16 cellular contexts compared by ENCODE assay signal in the genomic region with DNA sequence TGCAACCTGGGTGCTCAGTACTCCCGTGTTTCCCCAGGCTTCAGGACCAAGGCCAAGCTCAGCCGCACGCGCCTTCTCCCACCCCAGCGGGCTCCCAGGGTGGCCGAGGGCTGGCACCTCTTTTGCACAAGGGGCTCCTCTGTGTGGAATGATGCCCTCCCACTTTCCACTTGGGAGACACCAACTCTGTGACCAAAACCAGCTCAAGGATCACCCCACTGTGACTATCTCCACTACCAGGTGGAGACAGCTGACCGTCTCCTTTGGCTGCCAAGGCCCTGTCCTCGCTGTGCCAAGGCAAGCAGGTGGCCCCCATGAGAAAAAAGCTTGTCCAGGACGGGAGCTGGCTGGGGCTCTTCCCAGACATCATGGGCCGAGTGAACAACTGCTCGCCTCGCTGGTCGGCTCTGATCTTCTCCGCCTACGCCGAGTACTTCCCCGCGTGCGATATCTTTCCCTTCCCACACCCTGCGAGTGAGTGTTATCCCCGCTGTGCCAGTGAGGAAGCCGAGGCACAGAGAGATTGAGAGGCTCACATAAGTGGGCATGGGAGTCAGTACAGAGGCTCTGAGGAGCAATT.
"Had no signal": no experiment of that assay in that cellular context is flagged by ENCODE, and none has a peak within 500 bp of the region (broad histone marks: within the 10 kb centered on the region; RNA-seq: fewer than 3 reads in every experiment).

No MANE protein-coding gene starts in this region.

- ATAC-seq: activated CD4-positive, CD25-positive, alpha-beta regulatory T cell treated with anti-CD3 and anti-CD28 coated beads, Interleukin-2, amount 50 U/mL, for 24 hours; foreskin keratinocyte; sciatic nerve; stimulated activated naive B cell treated with anti-CD40 and anti-IgM and Interleukin-4, amounts not matched to agents 10 μg/mL and 1 μg/mL and 100 μg/mL, for 72 hours had no signal

- H3K9me3 ChIP-seq: thoracic aorta, upper lobe of left lung had no signal

- H3K36me3 ChIP-seq: cardiac muscle cell, thoracic aorta, upper lobe of left lung had no signal

- H3K36me3 Mint-ChIP-seq: activated naive CD4-positive, alpha-beta T cell treated with anti-CD3 and anti-CD28 coated beads, Interleukin-2, amount 50 U/mL, for 24 hours; stimulated activated naive B cell treated with anti-CD40 and anti-IgM and Interleukin-4, amounts not matched to agents 10 μg/mL and 1 μg/mL and 100 μg/mL, for 72 hours had no signal

- H3K4me1 ChIP-seq: foreskin keratinocyte, upper lobe of left lung had no signal

- H3K27me3 ChIP-seq: cardiac muscle cell, foreskin keratinocyte, upper lobe of left lung had no signal

- H3K4me3 ChIP-seq: cardiac muscle cell, coronary artery, thoracic aorta, upper lobe of left lung had no signal

- H3K27me3 Mint-ChIP-seq: activated naive CD4-positive, alpha-beta T cell treated with anti-CD3 and anti-CD28 coated beads, Interleukin-2, amount 50 U/mL, for 24 hours; stimulated activated naive B cell treated with anti-CD40 and anti-IgM and Interleukin-4, amounts not matched to agents 10 μg/mL and 1 μg/mL and 100 μg/mL, for 72 hours had no signal

- H3K9me3 Mint-ChIP-seq: activated naive CD4-positive, alpha-beta T cell treated with anti-CD3 and anti-CD28 coated beads, Interleukin-2, amount 50 U/mL, for 24 hours; stimulated activated naive B cell treated with anti-CD40 and anti-IgM and Interleukin-4, amounts not matched to agents 10 μg/mL and 1 μg/mL and 100 μg/mL, for 72 hours had no signal

- H3K4me1 Mint-ChIP-seq: activated naive CD4-positive, alpha-beta T cell treated with anti-CD3 and anti-CD28 coated beads, Interleukin-2, amount 50 U/mL, for 24 hours; stimulated activated naive B cell treated with anti-CD40 and anti-IgM and Interleukin-4, amounts not matched to agents 10 μg/mL and 1 μg/mL and 100 μg/mL, for 72 hours had no signal

- FAIRE-seq: islet of Langerhans had no signal

- H3K27ac ChIP-seq: cardiac muscle cell, coronary artery, foreskin keratinocyte, thoracic aorta, upper lobe of left lung had no signal

- H3K27ac Mint-ChIP-seq: activated naive CD4-positive, alpha-beta T cell treated with anti-CD3 and anti-CD28 coated beads, Interleukin-2, amount 50 U/mL, for 24 hours; stimulated activated naive B cell treated with anti-CD40 and anti-IgM and Interleukin-4, amounts not matched to agents 10 μg/mL and 1 μg/mL and 100 μg/mL, for 72 hours had no signal

- DNase-seq: activated CD4-positive, alpha-beta T cell treated with anti-CD3 and anti-CD28 coated beads, Interleukin-2, amount 50 U/mL, for 1 hour; activated CD8-positive, alpha-beta memory T cell treated with anti-CD3 and anti-CD28 coated beads for 24 hours; activated gamma-delta T cell; foreskin keratinocyte; hippocampal formation; stimulated activated naive B cell treated with anti-CD40 and anti-IgM and Interleukin-4, amounts not matched to agents 10 μg/mL and 1 μg/mL and 100 μg/mL, for 72 hours; T-helper 1 cell; T-helper 9 cell; upper lobe of left lung had no signal

- H3K4me3 Mint-ChIP-seq: activated naive CD4-positive, alpha-beta T cell treated with anti-CD3 and anti-CD28 coated beads, Interleukin-2, amount 50 U/mL, for 24 hours; stimulated activated naive B cell treated with anti-CD40 and anti-IgM and Interleukin-4, amounts not matched to agents 10 μg/mL and 1 μg/mL and 100 μg/mL, for 72 hours had no signal
